Comparison of ENCODE assay signal across 27 cellular contexts in the genomic region with DNA sequence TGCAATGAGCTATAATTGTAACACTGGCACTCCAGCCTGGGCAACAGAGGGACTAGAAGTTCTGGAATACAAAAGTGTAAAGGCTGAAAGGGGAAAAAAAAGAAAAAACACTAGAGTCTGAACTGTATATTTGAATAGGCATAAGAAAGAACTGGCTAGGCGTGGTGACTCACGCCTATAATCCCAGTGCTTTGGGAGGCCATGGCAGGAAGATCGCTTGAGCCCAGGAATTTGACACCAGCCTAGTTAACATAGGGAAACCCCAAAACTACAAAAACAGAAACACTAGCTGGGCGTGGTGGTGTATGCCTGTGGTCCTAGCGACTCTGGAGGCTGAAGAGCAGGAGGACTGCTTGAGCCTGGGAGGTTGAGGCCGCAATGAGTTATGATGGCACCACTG.
"Had no signal": no experiment of that assay in that cellular context is flagged by ENCODE, and none has a peak within 500 bp of the region (broad histone marks: within the 10 kb centered on the region; RNA-seq: fewer than 3 reads in every experiment).

No MANE protein-coding gene starts in this region.

- H3K36me3 ChIP-seq: uterus had no signal

- FAIRE-seq: endometrium, pancreas had no signal

- H3K27me3 ChIP-seq: cardiac muscle cell, neutrophil, pancreas, suprapubic skin, uterus had no signal

- H3K4me1 ChIP-seq: uterus had no signal

- H3K4me3 ChIP-seq: cardiac muscle cell, left ventricle myocardium inferior, pancreas, skin epidermis, suprapubic skin, uterus had no signal

- DNase-seq: activated CD4-positive, alpha-beta T cell treated with anti-CD3 and anti-CD28 coated beads, Interleukin-2, amount 10 ng/mL, durations not matched to agents 24 days and 14 days; activated CD8-positive, alpha-beta memory T cell treated with anti-CD3 and anti-CD28 coated beads, Interleukin-2, amount 10 ng/mL, durations not matched to agents 7 days and 5 days; activated CD8-positive, alpha-beta T cell treated with anti-CD3 and anti-CD28 coated beads for 36 hours; activated effector memory CD4-positive, alpha-beta T cell treated with anti-CD3 and anti-CD28 coated beads, Interleukin-2, amount 50 U/mL, for 16 hours; activated naive CD4-positive, alpha-beta T cell treated with anti-CD3 and anti-CD28 coated beads, Interleukin-2, amount 10 ng/mL, durations not matched to agents 7 days and 5 days; activated T-cell treated with anti-CD3 and anti-CD28 coated beads for 4 hours; amygdala; cortex of kidney; erythroblast; foreskin melanocyte; immature natural killer cell; kidney glomerular epithelial cell; left ventricle myocardium inferior; midbrain; pancreas; right cardiac atrium; stimulated activated CD4-positive, alpha-beta T cell treated with anti-CD3 and anti-CD28 coated beads, Interleukin-1b, Interleukin-23, amount 100 ng/mL, for 48 hours; stimulated activated naive CD8-positive, alpha-beta T cell treated with anti-CD3 and anti-CD28 coated beads, Interleukin-15, amount 100 ng/mL, for 72 hours; trophoblast cell; uterus had no signal

- H3K27ac ChIP-seq: cardiac muscle cell, left ventricle myocardium inferior, neutrophil, pancreas, skin epidermis, suprapubic skin, uterus, VCaP had no signal

- ATAC-seq: activated CD4-positive, CD25-positive, alpha-beta regulatory T cell treated with anti-CD3 and anti-CD28 coated beads, Interleukin-2, amount 50 U/mL, for 24 hours; activated CD8-positive, alpha-beta memory T cell treated with anti-CD3 and anti-CD28 coated beads, Interleukin-2, amount 10 ng/mL, durations not matched to agents 7 days and 5 days; activated CD8-positive, alpha-beta T cell treated with anti-CD3 and anti-CD28 coated beads for 36 hours; pancreas; right cardiac atrium; stimulated activated naive CD8-positive, alpha-beta T cell treated with anti-CD3 and anti-CD28 coated beads, Interleukin-15, amount 100 ng/mL, for 72 hours had no signal

- H3K9me3 ChIP-seq: left ventricle myocardium inferior, neutrophil, pancreas, suprapubic skin, uterus had no signal
